19 cellular contexts compared by ENCODE assay signal in genomic region chr16:1909661-1910231, GRCh38. TPM values are rescaled to one million over a fixed set of nuclear protein-coding genes. Genes with fewer than 3 reads are reported as not detected.
DNase-seq lines count a peak whose midpoint lies in the region; ATAC-seq and TF ChIP-seq lines count a peak whose summit lies in the region.
"Had no signal": no experiment of that assay in that cellular context is flagged by ENCODE, and none has a peak within 500 bp of the region (broad histone marks: within the 10 kb centered on the region; RNA-seq: fewer than 3 reads in every experiment).

No MANE protein-coding gene starts in this region.

- peaks cover 23% of the 10 kb centered on the region for H3K4me1 ChIP-seq in mucosa of descending colon (ENCODE audit: low read depth)
- H3K4me1 ChIP-seq: foreskin keratinocyte had no signal

- TF ChIP-seq CTCF in mucosa of descending colon (IDR thresholded peaks at IDR 0.05), result no peak

- DNase-seq in DMS153 (lab: John Stamatoyannopoulos, UW) (peak; percentile 68), NCI-H1417 treated with DMSO at 0.1 percent for 48 hours (lab: John Stamatoyannopoulos, UW) (peak; percentile 5), SHP77 treated with DMSO at 0.1 percent for 48 hours (lab: John Stamatoyannopoulos, UW) (peak; percentile 48), mucosa of descending colon (peak; percentile 74 to 84 (median 79)), EL (no peak)
- DNase-seq: activated B cell treated with CpG ODN at 0.5 μM for 24 hours; activated CD4-positive, alpha-beta memory T cell treated with anti-CD3 and anti-CD28 coated beads, Interleukin-2, amount 10 ng/mL, durations not matched to agents 7 days and 5 days; activated T-cell treated with anti-CD3 and anti-CD28 coated beads, Interleukin-2, amount 50 U/mL, for 24 hours; foreskin keratinocyte; GOT3; KG1; midbrain; NCI-H1048; NCI-H2171 had no signal

- no peak overlapping the region for H3K4me3 ChIP-seq in mucosa of descending colon

- intact Hi-C loops in mucosa of descending colon (cut with DNase I, micrococcal nuclease), result no loop called here

- H3K36me3 ChIP-seq in mucosa of descending colon (ENCODE audit: low read depth), result no peaks in the 10 kb centered on the region

- no peaks in the 10 kb centered on the region for H3K9me3 ChIP-seq in mucosa of descending colon

- ATAC-seq in mucosa of descending colon, result peak; percentile 66
- ATAC-seq in HG03342 (IDR thresholded peaks at IDR 0.05; ENCODE audit: unreplicated experiment), result no peak
- no peak for ATAC-seq in HG02623 (IDR thresholded peaks at IDR 0.05; ENCODE audit: unreplicated experiment)
- no peak for ATAC-seq in HG02642 (IDR thresholded peaks at IDR 0.05; ENCODE audit: poor library complexity, unreplicated experiment)
- ATAC-seq: foreskin keratinocyte had no signal

RNA-seq across cellular contexts. Expression of gene HS3ST6, which starts 8.5 kb away (rescaled TPM):
- 1 to 10 TPM; 2.5 to 3.1 (median 2.6) TPM for total RNA-seq in mucosa of descending colon
- total RNA-seq: activated B cell treated with CpG ODN at 0.5 μM for 24 hours; activated CD4-positive, alpha-beta memory T cell treated with anti-CD3 and anti-CD28 coated beads, Interleukin-2, amount 10 ng/mL, durations not matched to agents 7 days and 5 days; foreskin keratinocyte; subcutaneous adipose tissue; T-helper 2 cell treated with Interferon-gamma antibody and Interleukin-4, amounts not matched to agents 100 ng/mL and 5 ng/mL, for 36 hours had no signal

RNA-seq across cellular contexts. Expression of gene MSRB1, which starts 33.3 kb away (rescaled TPM):
- total RNA-seq in mucosa of descending colon, result 10 to 100 TPM; 34.8 to 46.3 (median 40.5) TPM

RNA-seq across cellular contexts. Expression of gene MEIOB, which starts 37.8 kb away (rescaled TPM):
- not detected for total RNA-seq in mucosa of descending colon
- total RNA-seq: activated B cell treated with CpG ODN at 0.5 μM for 24 hours; subcutaneous adipose tissue; T-helper 2 cell treated with Interferon-gamma antibody and Interleukin-4, amounts not matched to agents 100 ng/mL and 5 ng/mL, for 36 hours had no signal

RNA-seq across cellular contexts. Expression of gene RPL3L, which starts 44.7 kb away (rescaled TPM):
- not detected for total RNA-seq in mucosa of descending colon
- total RNA-seq: activated B cell treated with CpG ODN at 0.5 μM for 24 hours; activated CD4-positive, alpha-beta memory T cell treated with anti-CD3 and anti-CD28 coated beads, Interleukin-2, amount 10 ng/mL, durations not matched to agents 7 days and 5 days; subcutaneous adipose tissue; T-helper 2 cell treated with Interferon-gamma antibody and Interleukin-4, amounts not matched to agents 100 ng/mL and 5 ng/mL, for 36 hours had no signal

RNA-seq across cellular contexts. Expression of gene NDUFB10, which starts 49.6 kb away (rescaled TPM):
- total RNA-seq in mucosa of descending colon, result 100 to 1,000 TPM; 204 to 212 (median 210) TPM
